In genomic region chrX:56738670-56739069, GRCh38 we compare ENCODE assay signal across 29 cellular contexts. TPM values are rescaled to one million over a fixed set of nuclear protein-coding genes. Genes with fewer than 3 reads are reported as not detected.
DNase-seq lines count a peak whose midpoint lies in the region; ATAC-seq and TF ChIP-seq lines count a peak whose summit lies in the region.
"Had no signal": no experiment of that assay in that cellular context is flagged by ENCODE, and none has a peak within 500 bp of the region (broad histone marks: within the 10 kb centered on the region; RNA-seq: fewer than 3 reads in every experiment).

No MANE protein-coding gene starts in this region.

- intact Hi-C loops in Calu3 (cut with micrococcal nuclease; ENCODE audit: unreplicated experiment), result no loop called here

- CTCF ChIA-PET in Calu3 (lab: Charles Lee), result interaction anchor here (1.1 kb wide), 1 partner anchor 10 kb away, joined by 4 read pairs; the partner anchor contains the start of gene NBDY

- peak overlapping the region; percentile 19 for H3K27ac Mint-ChIP-seq in Calu3 (ENCODE audit: unreplicated experiment)
- H3K27ac Mint-ChIP-seq: activated B cell treated with CpG ODN at 0.5 μM for 24 hours; GM23338; immature natural killer cell; stimulated activated memory B cell treated with anti-CD40 and anti-IgM and Interleukin-4, amounts not matched to agents 10 μg/mL and 1 μg/mL and 100 μg/mL, for 72 hours had no signal

- no peak for DNase-seq in Calu3
- DNase-seq in HT-29 (ENCODE audit: low spot score), result peak; percentile 44
- DNase-seq in osteoblast (ENCODE audit: insufficient read length, low spot score, missing footprints), result peak; percentile 8
- no peak for DNase-seq in GM19238 (ENCODE audit: insufficient read length, low spot score)
- DNase-seq in COLO668 (lab: John Stamatoyannopoulos, UW; ENCODE audit: unreplicated experiment), result no peak
- DNase-seq: activated B cell treated with CpG ODN at 0.5 μM for 24 hours; activated T-cell treated with anti-CD3 and anti-CD28 coated beads, Interleukin-2, amount 50 U/mL, for 48 hours; body of pancreas; DMS53; hypothalamus; immature natural killer cell; KBM-7; left ventricle myocardium superior; MG63; naive B cell; NCI-H1105 treated with DMSO at 0.1 percent for 48 hours; NCI-H187 treated with DMSO at 0.1 percent for 48 hours; NCI-H2171; NCI-H510A; psoas muscle; T-helper 1 cell; transverse colon had no signal

- H3K9me3 Mint-ChIP-seq in Calu3 (ENCODE audit: low read depth, unreplicated experiment), result peaks cover 11% of the 10 kb centered on the region
- H3K9me3 Mint-ChIP-seq: immature natural killer cell; stimulated activated memory B cell treated with anti-CD40 and anti-IgM and Interleukin-4, amounts not matched to agents 10 μg/mL and 1 μg/mL and 100 μg/mL, for 72 hours had no signal

- peaks cover 16% of the 10 kb centered on the region for H3K4me1 Mint-ChIP-seq in Calu3 (ENCODE audit: low read depth, unreplicated experiment)
- H3K4me1 Mint-ChIP-seq: GM23338 had no signal

- no peak overlapping the region for H3K27ac ChIP-seq in osteoblast (ENCODE audit: low read depth, low read length)
- H3K27ac ChIP-seq: BLaER1, body of pancreas, neutrophil, psoas muscle, RWPE1, transverse colon had no signal

- H3K9me3 ChIP-seq in osteoblast (ENCODE audit: low read depth, low read length), result no peaks in the 10 kb centered on the region
- H3K9me3 ChIP-seq: body of pancreas, MG63, neutrophil, transverse colon had no signal

- no peak overlapping the region for H3K4me2 ChIP-seq in osteoblast (ENCODE audit: insufficient read depth, low read length)
- H3K4me2 ChIP-seq: BLaER1, GM23338 had no signal

- H3K79me2 ChIP-seq in osteoblast (ENCODE audit: insufficient read depth, low read length), result peaks cover 47% of the 10 kb centered on the region

- no peak overlapping the region for H3K4me3 ChIP-seq in osteoblast (ENCODE audit: insufficient read depth, low read length)
- H3K4me3 ChIP-seq: BLaER1, body of pancreas, GM23338, MG63, psoas muscle, transverse colon had no signal

- peaks cover 8% of the 10 kb centered on the region for H3K27me3 ChIP-seq in osteoblast (ENCODE audit: insufficient read depth, low read length)
- H3K27me3 ChIP-seq: MG63, neutrophil, transverse colon had no signal

- peaks cover 14% of the 10 kb centered on the region for H3K36me3 Mint-ChIP-seq in Calu3 (ENCODE audit: insufficient read depth, unreplicated experiment)

- ATAC-seq in esophagus mucosa (peak; percentile 62), HG03378 (IDR thresholded peaks at IDR 0.05; ENCODE audit: unreplicated experiment) (no peak)
- ATAC-seq: body of pancreas; GM23338; left ventricle myocardium superior; psoas muscle; stimulated activated memory B cell treated with anti-CD40 and anti-IgM and Interleukin-4, amounts not matched to agents 10 μg/mL and 1 μg/mL and 100 μg/mL, for 72 hours had no signal

- H4K20me1 ChIP-seq in osteoblast (ENCODE audit: insufficient read depth, low read length), result peaks cover 7% of the 10 kb centered on the region

- H3K4me1 ChIP-seq in osteoblast (ENCODE audit: insufficient read depth, low read length), result no peaks in the 10 kb centered on the region
- H3K4me1 ChIP-seq: BLaER1, psoas muscle, transverse colon had no signal

- no peaks in the 10 kb centered on the region for H3K36me3 ChIP-seq in osteoblast (ENCODE audit: insufficient read depth, low read length)
- H3K36me3 ChIP-seq: neutrophil, transverse colon had no signal

- H3K4me3 Mint-ChIP-seq in Calu3 (ENCODE audit: low read depth, unreplicated experiment), result peak overlapping the region; percentile 14
- H3K4me3 Mint-ChIP-seq: activated B cell treated with CpG ODN at 0.5 μM for 24 hours; GM23338; immature natural killer cell; naive B cell; stimulated activated memory B cell treated with anti-CD40 and anti-IgM and Interleukin-4, amounts not matched to agents 10 μg/mL and 1 μg/mL and 100 μg/mL, for 72 hours had no signal

- H3K27me3 Mint-ChIP-seq in Calu3 (ENCODE audit: unreplicated experiment), result no peaks in the 10 kb centered on the region
- H3K27me3 Mint-ChIP-seq: activated B cell treated with CpG ODN at 0.5 μM for 24 hours; naive B cell; stimulated activated memory B cell treated with anti-CD40 and anti-IgM and Interleukin-4, amounts not matched to agents 10 μg/mL and 1 μg/mL and 100 μg/mL, for 72 hours had no signal

- TF ChIP-seq CTCF in Calu3 (IDR thresholded peaks at IDR 0.05; ENCODE audit: unreplicated experiment), result no peak
- no peak for TF ChIP-seq CTCF in osteoblast (IDR thresholded peaks at IDR 0.05; ENCODE audit: extremely low read depth, low read depth, low read length)

- no TSS peak for BruUV-seq in Calu3 (replicated peaks; lab: Mats Ljungman, UMichigan)

- H2AFZ ChIP-seq in osteoblast (ENCODE audit: low read length), result no peak overlapping the region
- H2AFZ ChIP-seq: GM23338 had no signal

RNA-seq across cellular contexts. Expression of gene NBDY, which starts 9.6 kb away (rescaled TPM):
- 57.1 and 65.0 TPM in 2 replicates for total RNA-seq in Calu3 (2022)
- total RNA-seq in HT-29 (2014; rRNA removed; shearing (Covaris generic)), result 5.0 and 5.6 TPM in 2 replicates
- 34.2 TPM for total RNA-seq in esophagus mucosa
- 6.5 and 9.0 TPM in 2 replicates for total RNA-seq in osteoblast

Comparison
In these comparisons a context has a peak if more than half of its experiments do, and no peak if none do; other contexts are left out.
1. DNase-seq: peak in HT-29 (single experiment) and osteoblast (single experiment); none in Calu3 (single experiment), GM19238 (single experiment) and COLO668 (single experiment).